In genomic region chr3:169241928-169242751, GRCh38 we compare ENCODE assay signal across 8 cellular contexts.
DNase-seq lines count a peak whose midpoint lies in the region; ATAC-seq and TF ChIP-seq lines count a peak whose summit lies in the region.

No MANE protein-coding gene starts in this region.

- intact Hi-C loops in psoas muscle (cut with DNase I), result no loop called here

- H3K9me3 ChIP-seq in right atrium auricular region (no peaks in the 10 kb centered on the region), psoas muscle (no peaks in the 10 kb centered on the region)

- H3K36me3 ChIP-seq in right atrium auricular region (no peaks in the 10 kb centered on the region), psoas muscle (ENCODE audit: insufficient read depth in 1 of 2, low read depth in 1 of 2) (no peaks in the 10 kb centered on the region)

- DNase-seq in ELR (ENCODE audit: low read depth) (peak; percentile 56), right atrium auricular region (ENCODE audit: low spot score) (peak; percentile 63), psoas muscle (no peak), NAMALWA (ENCODE audit: low spot score) (no peak), GM19240 (ENCODE audit: insufficient read length, low spot score) (no peak)
- no peak for DNase-seq in stimulated activated naive CD8-positive, alpha-beta T cell treated with anti-CD3 and anti-CD28 coated beads, Interleukin-15, Interleukin-2, amounts not matched to agents 100 U/mL and 50 U/mL, for 24 hours

- H3K27ac ChIP-seq in right atrium auricular region (peak overlapping the region; percentile 64 to 73), psoas muscle (peak overlapping the region; percentile 47)

- H3K4me1 ChIP-seq in right atrium auricular region (no peaks in the 10 kb centered on the region), psoas muscle (no peaks in the 10 kb centered on the region)

- H3K4me3 ChIP-seq in WI38 (ENCODE audit: low read depth, low read length), result peak overlapping the region; percentile 63
- peak overlapping the region; percentile 30 to 39 for H3K4me3 ChIP-seq in right atrium auricular region
- peak overlapping the region; percentile 54 for H3K4me3 ChIP-seq in psoas muscle

- no peak for ATAC-seq in psoas muscle
- ATAC-seq in stimulated activated naive CD8-positive, alpha-beta T cell treated with anti-CD3 and anti-CD28 coated beads, Interleukin-15, Interleukin-2, amounts not matched to agents 100 U/mL and 50 U/mL, for 24 hours, result no peak
- no peak for ATAC-seq in GM18867 (IDR thresholded peaks at IDR 0.05; ENCODE audit: unreplicated experiment)

- H3K27me3 ChIP-seq in right atrium auricular region (no peaks in the 10 kb centered on the region), psoas muscle (ENCODE audit: insufficient read depth in 3 of 3, low read length in 2 of 3) (peaks cover 0 to 7% (median 0%) of the 10 kb centered on the region in 3 donors)

- 14% methylated on average over 19 of the region's 19 CpGs for WGBS in psoas muscle, 3 donors

- TF ChIP-seq CTCF in WI38 (IDR thresholded peaks at IDR 0.05; ENCODE audit: low read depth, low read length) (no peak), right atrium auricular region (IDR thresholded peaks at IDR 0.05) (no peak), psoas muscle (IDR thresholded peaks at IDR 0.05) (no peak)

Comparison
In these comparisons a context has a peak if more than half of its experiments do, and no peak if none do; other contexts are left out.
1. DNase-seq: peak in ELR (single experiment) and right atrium auricular region (single experiment); none in psoas muscle (0 of 2), stimulated activated naive CD8-positive, alpha-beta T cell treated with anti-CD3 and anti-CD28 coated beads, Interleukin-15, Interleukin-2, amounts not matched to agents 100 U/mL and 50 U/mL, for 24 hours (single experiment), NAMALWA (single experiment) and GM19240 (single experiment).
2. Peak in every context shown above with its lines, with median percentiles within 50 percentile points of each other: H3K4me3 ChIP-seq.